In genomic region chr3:120678331-120678845, GRCh38 we compare ENCODE assay signal across 9 cellular contexts. TPM values are rescaled to one million over a fixed set of nuclear protein-coding genes. Genes with fewer than 3 reads are reported as not detected.
DNase-seq lines count a peak whose midpoint lies in the region; ATAC-seq and TF ChIP-seq lines count a peak whose summit lies in the region.
"Had no signal": no experiment of that assay in that cellular context is flagged by ENCODE, and none has a peak within 500 bp of the region (broad histone marks: within the 10 kb centered on the region; RNA-seq: fewer than 3 reads in every experiment).

No MANE protein-coding gene starts in this region.

- POLR2A ChIA-PET in AG04449 (lab: Yijun Ruan, JAX): interaction anchor here (1.3 kb wide), 1 partner anchor 65 kb away, joined by 4 read pairs; the partner anchor contains the start of gene GTF2E1

- TF ChIP-seq CTCF in AG04449 (IDR thresholded peaks at IDR 0.05; ENCODE audit: insufficient read depth, low read length, missing control alignments): no peak

- CTCF ChIA-PET in AG04449 (lab: Yijun Ruan, JAX): interaction anchor here (1.0 kb wide), 1 partner anchor 114 kb away, joined by 3 read pairs; no protein-coding TSS in a partner anchor

- DNase-seq in AG04449 (ENCODE audit: low read depth, low spot score) (peak; percentile 42), SHP77 treated with DMSO at 0.1 percent for 48 hours (lab: John Stamatoyannopoulos, UW) (peak; percentile 46), myocyte (ENCODE audit: low read depth) (peak; percentile 67), germinal center (ENCODE audit: low spot score) (no peak), NCI-H2107 treated with DMSO at 0.1 percent for 48 hours (lab: John Stamatoyannopoulos, UW; ENCODE audit: unreplicated experiment) (no peak)

- ATAC-seq in GM19328 (IDR thresholded peaks at IDR 0.05; ENCODE audit: unreplicated experiment) (peak; percentile 67), HG03342 (IDR thresholded peaks at IDR 0.05; ENCODE audit: unreplicated experiment) (peak; percentile 85), esophagus mucosa (peak; percentile 70)

- H3K4me3 ChIP-seq in AG04449 (ENCODE audit: low read depth, low read length): no peak overlapping the region

RNA-seq across cellular contexts. Expression of gene HGD, which starts 3.7 kb away (rescaled TPM):
- total RNA-seq in esophagus mucosa (not detected), myocyte (not detected in 2 replicates)
- 0.54 TPM for polyA plus RNA-seq in myocyte (2012)
- polyA plus RNA-seq: neural cell had no signal

Comparison
In these comparisons a context has a peak if more than half of its experiments do, and no peak if none do; other contexts are left out.
1. DNase-seq: peak in AG04449 (single experiment), SHP77 treated with DMSO at 0.1 percent for 48 hours (single experiment) and myocyte (single experiment); none in germinal center (single experiment) and NCI-H2107 treated with DMSO at 0.1 percent for 48 hours (single experiment).
2. Peak in every context shown above with its lines, with median percentiles within 50 percentile points of each other: ATAC-seq.